In genomic region chr2:30272286-30272685, GRCh38 we compare ENCODE assay signal across 14 cellular contexts.
"Had no signal": no experiment of that assay in that cellular context is flagged by ENCODE, and none has a peak within 500 bp of the region (broad histone marks: within the 10 kb centered on the region; RNA-seq: fewer than 3 reads in every experiment).

No MANE protein-coding gene starts in this region.

- H3K9me3 Mint-ChIP-seq: endodermal cell; naive thymus-derived CD4-positive, alpha-beta T cell had no signal

- ATAC-seq: gastrocnemius medialis; left colon; naive thymus-derived CD4-positive, alpha-beta T cell had no signal

- H3K36me3 ChIP-seq: ascending aorta, gastrocnemius medialis, ovary, sigmoid colon, spleen, uterus had no signal

- H3K27me3 Mint-ChIP-seq: naive thymus-derived CD4-positive, alpha-beta T cell had no signal

- H3K27me3 ChIP-seq: ascending aorta, dorsolateral prefrontal cortex, gastrocnemius medialis, ovary, sigmoid colon, spleen, uterus had no signal

- H3K4me3 Mint-ChIP-seq: endodermal cell had no signal

- H3K4me1 ChIP-seq: gastrocnemius medialis, uterus had no signal

- H3K4me3 ChIP-seq: ascending aorta, dorsolateral prefrontal cortex, gastrocnemius medialis, lung, ovary, sigmoid colon, spleen, uterus had no signal

- H3K9me3 ChIP-seq: ascending aorta, gastrocnemius medialis, ovary, sigmoid colon, spleen, uterus had no signal

- H3K27ac ChIP-seq: ascending aorta, dorsolateral prefrontal cortex, gastrocnemius medialis, ovary, sigmoid colon, spleen, uterus, VCaP had no signal

- DNase-seq: activated CD4-positive, alpha-beta T cell treated with anti-CD3 and anti-CD28 coated beads for 4 hours; activated gamma-delta T cell treated with Interleukin-2 at 50 U/mL for 16 hours; dorsolateral prefrontal cortex; endodermal cell; gastrocnemius medialis; left colon; naive thymus-derived CD4-positive, alpha-beta T cell; ovary; sigmoid colon; spleen; uterus had no signal
